Comparison of ENCODE assay signal across 20 cellular contexts in genomic region chr10:99358101-99358500, GRCh38. TPM values are rescaled to one million over a fixed set of nuclear protein-coding genes. Genes with fewer than 3 reads are reported as not detected.
DNase-seq lines count a peak whose midpoint lies in the region; ATAC-seq, FAIRE-seq and TF ChIP-seq lines count a peak whose summit lies in the region.
"Had no signal": no experiment of that assay in that cellular context is flagged by ENCODE, and none has a peak within 500 bp of the region (broad histone marks: within the 10 kb centered on the region; RNA-seq: fewer than 3 reads in every experiment).

No MANE protein-coding gene starts in this region.

- H3K23me2 ChIP-seq in H1 (ENCODE audit: low read depth, low read length): no peaks in the 10 kb centered on the region

- no peak overlapping the region for H2BK20ac ChIP-seq in H1 (ENCODE audit: low read length)

- no peak overlapping the region for H2BK120ac ChIP-seq in H1 (replicated peaks; ENCODE audit: low read depth, low read length)

- no peak overlapping the region for H4K8ac ChIP-seq in H1 (ENCODE audit: extremely low read depth, insufficient read depth, low read length)

- DNase-seq in Caco-2 (no peak), HuH-7 (ENCODE audit: low spot score) (peak; percentile 18), H1 (ENCODE audit: low read depth in 1 of 2, low spot score in 2 of 2) (peak in 1 of 2 experiments; percentile 19), kidney glomerular epithelial cell (lab: John Stamatoyannopoulos, UW) (peak; percentile 79), NCI-H2196 treated with DMSO at 0.1 percent for 48 hours (lab: John Stamatoyannopoulos, UW; ENCODE audit: unreplicated experiment) (no peak), RPMI8226 (no peak)
- no peak for DNase-seq in activated T-helper 1 cell treated with anti-CD3 and anti-CD28 coated beads, Interleukin-12 subunit alpha, Interleukin-12 subunit beta, Interleukin-2, Interleukin-4 antibody, amounts not matched to agents 30 ng/mL and 10 ng/mL and 1 ng/mL, durations not matched to agents 14 hours and 24 hours and 36 hours (ENCODE audit: low spot score)
- DNase-seq: C1 segment of cervical spinal cord, COR-L47, GDM1, GM23248, HFFc6, NCI-H1436, NCI-H2081, NCI-H2227 treated with DMSO at 0.1 percent for 48 hours had no signal

- H2BK5ac ChIP-seq in H1 (ENCODE audit: low read depth, low read length): no peak overlapping the region

- H3K9ac ChIP-seq in H1 (replicated peaks in 1 of 4; ENCODE audit: extremely low read depth in 1 of 4, low read depth in 3 of 4, low read length in 3 of 4): 0 out of 7 replicates have a peak overlapping the region, but pooled peaks of 1 of the 4 experiments have one; percentile 4
- H3K9ac ChIP-seq: GM23248 had no signal

- no peak overlapping the region; the same call in none of the 2 replicates for H2BK12ac ChIP-seq in H1 (ENCODE audit: low read depth, low read length)

- H3K27ac ChIP-seq in H1 (ENCODE audit: low read depth, low read length): no peak overlapping the region
- H3K27ac ChIP-seq: GM23248, SK-N-MC had no signal

- no TSS peak for BruUV-seq in Caco-2 (replicated peaks; lab: Mats Ljungman, UMichigan)

- H3K79me2 ChIP-seq in H1 (ENCODE audit: control insufficient read depth in 1 of 2, insufficient read depth in 2 of 2, low read length in 2 of 2): no peaks in the 10 kb centered on the region

- no peaks in the 10 kb centered on the region for H3K79me1 ChIP-seq in H1 (ENCODE audit: low read depth, low read length)

- H3K27me3 Mint-ChIP-seq in Caco-2 (ENCODE audit: insufficient read depth, unreplicated experiment): peaks cover 3% of the 10 kb centered on the region
- H3K27me3 Mint-ChIP-seq in activated T-helper 1 cell treated with anti-CD3 and anti-CD28 coated beads, Interleukin-12 subunit alpha, Interleukin-12 subunit beta, Interleukin-2, Interleukin-4 antibody, amounts not matched to agents 30 ng/mL and 10 ng/mL and 1 ng/mL, durations not matched to agents 14 hours and 24 hours and 36 hours (ENCODE audit: insufficient read depth): peaks cover 23% of the 10 kb centered on the region

- peak overlapping the region; percentile 39 to 40; a peak in 3 of 4 replicates for H3K4me2 ChIP-seq in H1 (ENCODE audit: insufficient read depth in 1 of 2, low read depth in 2 of 2, low read length in 2 of 2)

- TF ChIP-seq CTCF in Caco-2 (IDR thresholded peaks at IDR 0.05; ENCODE audit: insufficient read depth in 1 of 2, low read depth in 1 of 2, low read length in 1 of 2, severe bottlenecking in 1 of 2, unreplicated experiment in 1 of 2) (no peak), H1 (IDR thresholded peaks at IDR 0.05; ENCODE audit: control extremely low read depth in 1 of 3, insufficient read depth in 1 of 3, low read depth in 1 of 3, low read length in 3 of 3) (no peak)

- 32% methylated on average over 1 of the region's 1 CpG; no CpG with 5 or more reads in 1 of the 2 experiments for WGBS in H1 (ENCODE audit: extremely low coverage in 1 of 2, insufficient coverage in 1 of 2, insufficient read length in 1 of 2, insufficient replicate concordance in 2 of 2, low coverage in 1 of 2, low lambda C conversion rate in 2 of 2, missing lambda C conversion rate in 1 of 2), 2 experiments

- peak overlapping the region; percentile 18 for H3K27ac Mint-ChIP-seq in Caco-2 (ENCODE audit: unreplicated experiment)
- H3K27ac Mint-ChIP-seq in activated T-helper 1 cell treated with anti-CD3 and anti-CD28 coated beads, Interleukin-12 subunit alpha, Interleukin-12 subunit beta, Interleukin-2, Interleukin-4 antibody, amounts not matched to agents 30 ng/mL and 10 ng/mL and 1 ng/mL, durations not matched to agents 14 hours and 24 hours and 36 hours: no peak overlapping the region
- H3K27ac Mint-ChIP-seq: HFFc6 had no signal

- no peak for ATAC-seq in GM21529 (IDR thresholded peaks at IDR 0.05; ENCODE audit: unreplicated experiment)
- ATAC-seq: Right ventricle myocardium inferior had no signal

- no peak overlapping the region for H2BK15ac ChIP-seq in H1 (ENCODE audit: low read length)

- H3K9me3 ChIP-seq in Caco-2 (no peaks in the 10 kb centered on the region), H1 (ENCODE audit: insufficient read depth in 2 of 2, low read depth in 1 of 2, low read length in 1 of 2) (no peaks in the 10 kb centered on the region)

- H4K91ac ChIP-seq in H1 (replicated peaks; ENCODE audit: insufficient read length, low read length): no peak overlapping the region

- no peak overlapping the region for H3K4me3 ChIP-seq in Caco-2 (ENCODE audit: low read depth, low read length)
- no peak overlapping the region for H3K4me3 ChIP-seq in H1 (ENCODE audit: extremely low read depth in 1 of 4, insufficient read depth in 2 of 4, low read depth in 3 of 4, low read length in 4 of 4)
- H3K4me3 ChIP-seq: GM23248, SK-N-MC had no signal

- no peak overlapping the region for H3K4me3 Mint-ChIP-seq in Caco-2 (ENCODE audit: unreplicated experiment)
- H3K4me3 Mint-ChIP-seq in activated T-helper 1 cell treated with anti-CD3 and anti-CD28 coated beads, Interleukin-12 subunit alpha, Interleukin-12 subunit beta, Interleukin-2, Interleukin-4 antibody, amounts not matched to agents 30 ng/mL and 10 ng/mL and 1 ng/mL, durations not matched to agents 14 hours and 24 hours and 36 hours: no peak overlapping the region
- H3K4me3 Mint-ChIP-seq: HFFc6 had no signal

- H3K9me3 Mint-ChIP-seq in Caco-2 (ENCODE audit: unreplicated experiment): no peaks in the 10 kb centered on the region
- H3K9me3 Mint-ChIP-seq in activated T-helper 1 cell treated with anti-CD3 and anti-CD28 coated beads, Interleukin-12 subunit alpha, Interleukin-12 subunit beta, Interleukin-2, Interleukin-4 antibody, amounts not matched to agents 30 ng/mL and 10 ng/mL and 1 ng/mL, durations not matched to agents 14 hours and 24 hours and 36 hours: no peaks in the 10 kb centered on the region
- H3K9me3 Mint-ChIP-seq: HFFc6 had no signal

- TF ChIP-seq RAD21 in H1 (IDR thresholded peaks at IDR 0.05 in 1 of 2, conservative IDR thresholded peaks at IDR 0.05 in 1 of 2; ENCODE audit: low read depth in 2 of 2, low read length in 2 of 2): no peak

- H3K56ac ChIP-seq in H1 (replicated peaks; ENCODE audit: insufficient read length, low read depth, low read length): no peak overlapping the region

- CTCF ChIA-PET in Caco-2 (lab: Charles Lee) (no interaction called here), H1 (lab: Charles Lee; ENCODE audit: partially characterized antibody) (interaction anchor here (0.9 kb wide), 1 partner anchor 31 kb away, joined by 3 read pairs; no protein-coding TSS in a partner anchor)

- no peaks in the 10 kb centered on the region for H4K20me1 ChIP-seq in H1 (replicated peaks in 1 of 2; ENCODE audit: control insufficient read depth in 1 of 2, insufficient read depth in 2 of 2, low read length in 2 of 2)

- no peaks in the 10 kb centered on the region for H3K27me3 ChIP-seq in Caco-2 (replicated peaks; ENCODE audit: control insufficient read depth, insufficient read depth, low read length)
- peaks cover 0 to 4% (median 0%) of the 10 kb centered on the region in 4 experiments; a peak in 2 of 7 replicates for H3K27me3 ChIP-seq in H1 (replicated peaks in 1 of 4; ENCODE audit: control insufficient read depth in 3 of 4, extremely low read depth in 1 of 4, insufficient read depth in 3 of 4, low read length in 3 of 4)

- peaks cover 14% of the 10 kb centered on the region for H3K4me1 Mint-ChIP-seq in Caco-2 (ENCODE audit: low read depth, unreplicated experiment)
- no peaks in the 10 kb centered on the region for H3K4me1 Mint-ChIP-seq in activated T-helper 1 cell treated with anti-CD3 and anti-CD28 coated beads, Interleukin-12 subunit alpha, Interleukin-12 subunit beta, Interleukin-2, Interleukin-4 antibody, amounts not matched to agents 30 ng/mL and 10 ng/mL and 1 ng/mL, durations not matched to agents 14 hours and 24 hours and 36 hours (ENCODE audit: low read depth)

- POLR2A ChIA-PET in Caco-2 (lab: Charles Lee) (no interaction called here), H1 (lab: Charles Lee; ENCODE audit: partially characterized antibody) (interaction anchor here (1.5 kb wide), 1 partner anchor 72 kb away, joined by 4 read pairs; the partner anchor contains the start of gene GOT1)

- no peaks in the 10 kb centered on the region for H3K36me3 ChIP-seq in Caco-2 (ENCODE audit: control insufficient read depth, insufficient read depth, low read length)
- no peaks in the 10 kb centered on the region for H3K36me3 ChIP-seq in H1 (ENCODE audit: control insufficient read depth in 2 of 4, insufficient read depth in 4 of 4, low read length in 3 of 4)

- H3K18ac ChIP-seq in H1 (ENCODE audit: extremely low read depth, low read length): peak overlapping the region; percentile 13; the same call in 1 of the 2 replicates

- no peak overlapping the region for H2AFZ ChIP-seq in H1 (ENCODE audit: low read length)
- H2AFZ ChIP-seq: GM23248 had no signal

- no peak overlapping the region for H2AK5ac ChIP-seq in H1 (ENCODE audit: low read depth, low read length)

- no peak overlapping the region for H3K14ac ChIP-seq in H1 (ENCODE audit: insufficient read length)

- H3K4ac ChIP-seq in H1 (replicated peaks; ENCODE audit: insufficient read length, low read depth, low read length): no peak overlapping the region

- intact Hi-C loops in Caco-2 (cut with micrococcal nuclease; ENCODE audit: unreplicated experiment): no loop called here
- intact Hi-C loops in activated T-helper 1 cell treated with anti-CD3 and anti-CD28 coated beads, Interleukin-12 subunit alpha, Interleukin-12 subunit beta, Interleukin-2, Interleukin-4 antibody, amounts not matched to agents 30 ng/mL and 10 ng/mL and 1 ng/mL, durations not matched to agents 14 hours and 24 hours and 36 hours (cut with micrococcal nuclease): no loop called here

- no peaks in the 10 kb centered on the region for H3K36me3 Mint-ChIP-seq in Caco-2 (ENCODE audit: insufficient read depth, unreplicated experiment)
- no peaks in the 10 kb centered on the region for H3K36me3 Mint-ChIP-seq in activated T-helper 1 cell treated with anti-CD3 and anti-CD28 coated beads, Interleukin-12 subunit alpha, Interleukin-12 subunit beta, Interleukin-2, Interleukin-4 antibody, amounts not matched to agents 30 ng/mL and 10 ng/mL and 1 ng/mL, durations not matched to agents 14 hours and 24 hours and 36 hours (ENCODE audit: low read depth)

- peak; percentile 92 for FAIRE-seq in H1 (lab: Jason Lieb, UNC)
- FAIRE-seq: GM12892 had no signal

- H4K5ac ChIP-seq in H1 (ENCODE audit: insufficient read length, low read depth, low read length): no peak overlapping the region

- peaks cover 10% of the 10 kb centered on the region for H3K4me1 ChIP-seq in Caco-2
- peaks cover 0 to 12% (median 3%) of the 10 kb centered on the region in 4 experiments; a peak in 4 of 7 replicates for H3K4me1 ChIP-seq in H1 (replicated peaks in 1 of 4; ENCODE audit: control insufficient read depth in 3 of 4, insufficient read depth in 4 of 4, low read length in 3 of 4)

- no peak for TF ChIP-seq EP300 in H1 (IDR thresholded peaks at IDR 0.05; ENCODE audit: borderline replicate concordance in 1 of 2, low read depth in 2 of 2, low read length in 2 of 2)

- no peak for TF ChIP-seq POLR2A in H1 (IDR thresholded peaks at IDR 0.05; ENCODE audit: control extremely low read depth in 1 of 2, low read depth in 2 of 2, low read length in 2 of 2)

- H3K23ac ChIP-seq in H1 (ENCODE audit: insufficient read length): no peak overlapping the region

RNA-seq across cellular contexts. Expression of gene CNNM1, which starts 28.9 kb away (rescaled TPM):
- total RNA-seq in Caco-2 (2022): not detected in 2 replicates
- total RNA-seq in H1 (2021; fragmentation: NEBNext Ultra II Directional; extraction: Animal tissue kit (Norgen Biotek cat#: 25700)): 0.57 and 0.74 TPM in 2 replicates
- 0.75 and 0.92 TPM in 2 replicates for polyA plus RNA-seq in H1 (2011; rRNA removed)
- 0.63 TPM for polyA plus RNA-seq in H1 (2011; cell fraction: cytosol; rRNA removed)
- 1.4 TPM for polyA plus RNA-seq in H1 (2011; cell fraction: nucleus; rRNA removed)
- polyA plus RNA-seq in H1 (2012, experiment 1 of 2): 0.76 to 1.0 TPM (median 0.83 TPM) in 4 replicates
- polyA plus RNA-seq in H1 (2012, experiment 2 of 2): 0.47 TPM
- polyA plus RNA-seq in H1 (2013, experiment 1 of 2): 0.69 TPM
- polyA plus RNA-seq in H1 (2013, experiment 2 of 2): 0.72 TPM
- polyA minus RNA-seq in H1 (2011; rRNA and poly(A)+ RNA removed): 2.6 and 3.1 TPM in 2 replicates
- 1.7 TPM for polyA minus RNA-seq in H1 (2011; cell fraction: cytosol; rRNA and poly(A)+ RNA removed)
- 1.7 TPM for polyA minus RNA-seq in H1 (2011; cell fraction: nucleus; rRNA and poly(A)+ RNA removed)
- 0.20 and 0.21 TPM in 2 replicates for total RNA-seq in activated T-helper 1 cell treated with anti-CD3 and anti-CD28 coated beads, Interleukin-12 subunit alpha, Interleukin-12 subunit beta, Interleukin-2, Interleukin-4 antibody, amounts not matched to agents 30 ng/mL and 10 ng/mL and 1 ng/mL, durations not matched to agents 14 hours and 24 hours and 36 hours
- total RNA-seq: A172 had no signal

Comparison
In these comparisons a context has a peak if more than half of its experiments do, and no peak if none do; other contexts are left out.
1. DNase-seq: peak in HuH-7 (single experiment) and kidney glomerular epithelial cell (single experiment); none in Caco-2 (0 of 2), NCI-H2196 treated with DMSO at 0.1 percent for 48 hours (single experiment), RPMI8226 (single experiment) and activated T-helper 1 cell treated with anti-CD3 and anti-CD28 coated beads, Interleukin-12 subunit alpha, Interleukin-12 subunit beta, Interleukin-2, Interleukin-4 antibody, amounts not matched to agents 30 ng/mL and 10 ng/mL and 1 ng/mL, durations not matched to agents 14 hours and 24 hours and 36 hours (single experiment).